Comparison of ENCODE assay signal across 14 cellular contexts in genomic region chr13:110006304-110006703, GRCh38.
DNase-seq lines count a peak whose midpoint lies in the region; ATAC-seq and TF ChIP-seq lines count a peak whose summit lies in the region.
"Had no signal": no experiment of that assay in that cellular context is flagged by ENCODE, and none has a peak within 500 bp of the region (broad histone marks: within the 10 kb centered on the region; RNA-seq: fewer than 3 reads in every experiment).

No MANE protein-coding gene starts in this region.

- POLR2A ChIA-PET in PC-9 (lab: Charles Lee; ENCODE audit: unreplicated experiment): no interaction called here
- POLR2A ChIA-PET in activated CD4-positive, alpha-beta T cell treated with anti-CD3 and anti-CD28 coated beads for 36 hours (lab: Charles Lee): no interaction called here

- peak; percentile 58 for DNase-seq in HFFc6
- DNase-seq in PC-9: peak; percentile 72 to 95
- peak; percentile 81 for DNase-seq in fibroblast of mammary gland (ENCODE audit: low read depth)
- no peak for DNase-seq in NCI-H2081 treated with DMSO at 0.1 percent for 48 hours (lab: John Stamatoyannopoulos, UW)
- DNase-seq in omental fat pad (ENCODE audit: low spot score): no peak
- no peak for DNase-seq in activated CD4-positive, alpha-beta T cell treated with anti-CD3 and anti-CD28 coated beads for 36 hours
- no peak for DNase-seq in NCI-H1436 treated with DMSO at 0.1 percent for 48 hours (lab: John Stamatoyannopoulos, UW)
- DNase-seq: activated CD4-positive, alpha-beta T cell treated with anti-CD3 and anti-CD28 coated beads, Interleukin-2, amount 10 ng/mL, durations not matched to agents 24 days and 14 days; central memory CD4-positive, alpha-beta T cell; naive thymus-derived CD8-positive, alpha-beta T cell; NCI-H524; upper lobe of left lung had no signal

- intact Hi-C loops in PC-9 (cut with micrococcal nuclease; ENCODE audit: unreplicated experiment): loop anchor here (10.0 kb wide), 1 partner anchor 1042 kb away; no protein-coding TSS in a partner anchor
- intact Hi-C loops in activated CD4-positive, alpha-beta T cell treated with anti-CD3 and anti-CD28 coated beads for 36 hours (cut with DNase I, micrococcal nuclease): no loop called here

- H3K27ac ChIP-seq in 22Rv1 (peak overlapping the region; percentile 84), PC-9 (peak overlapping the region; percentile 71)
- H3K27ac ChIP-seq: skin epidermis, upper lobe of left lung had no signal

- CTCF ChIA-PET in PC-9 (lab: Charles Lee): interaction anchor here (1.0 kb wide), 1 partner anchor 339 kb away, joined by 3 read pairs; no protein-coding TSS in a partner anchor
- CTCF ChIA-PET in activated CD4-positive, alpha-beta T cell treated with anti-CD3 and anti-CD28 coated beads for 36 hours (lab: Charles Lee): no interaction called here

- peaks cover 82% of the 10 kb centered on the region for H3K4me1 Mint-ChIP-seq in HFFc6 (ENCODE audit: low read depth)
- H3K4me1 Mint-ChIP-seq in activated CD4-positive, alpha-beta T cell treated with anti-CD3 and anti-CD28 coated beads for 36 hours: no peaks in the 10 kb centered on the region
- H3K4me1 Mint-ChIP-seq: activated CD4-positive, alpha-beta T cell treated with anti-CD3 and anti-CD28 coated beads, Interleukin-2, amount 10 ng/mL, durations not matched to agents 24 days and 14 days; naive thymus-derived CD8-positive, alpha-beta T cell had no signal

- H3K4me3 Mint-ChIP-seq in HFFc6: peak overlapping the region; percentile 30
- no peak overlapping the region for H3K4me3 Mint-ChIP-seq in activated CD4-positive, alpha-beta T cell treated with anti-CD3 and anti-CD28 coated beads for 36 hours
- H3K4me3 Mint-ChIP-seq: activated CD4-positive, alpha-beta T cell treated with anti-CD3 and anti-CD28 coated beads, Interleukin-2, amount 10 ng/mL, durations not matched to agents 24 days and 14 days; naive thymus-derived CD8-positive, alpha-beta T cell had no signal

- H3K9me3 ChIP-seq in PC-9 (ENCODE audit: insufficient read depth, low read depth): no peaks in the 10 kb centered on the region; the same call in 1 of the 2 replicates
- H3K9me3 ChIP-seq: upper lobe of left lung had no signal

- H3K27me3 Mint-ChIP-seq in HFFc6 (ENCODE audit: insufficient read depth): no peaks in the 10 kb centered on the region; the same call in 1 of the 2 replicates
- peaks cover 3% of the 10 kb centered on the region for H3K27me3 Mint-ChIP-seq in activated CD4-positive, alpha-beta T cell treated with anti-CD3 and anti-CD28 coated beads for 36 hours
- H3K27me3 Mint-ChIP-seq: activated CD4-positive, alpha-beta T cell treated with anti-CD3 and anti-CD28 coated beads, Interleukin-2, amount 10 ng/mL, durations not matched to agents 24 days and 14 days had no signal

- H3K27me3 ChIP-seq in PC-9 (ENCODE audit: insufficient read depth, low read depth): no peaks in the 10 kb centered on the region
- H3K27me3 ChIP-seq: upper lobe of left lung had no signal

- no peaks in the 10 kb centered on the region for H3K79me2 ChIP-seq in PC-9 (ENCODE audit: low read depth)

- no peaks in the 10 kb centered on the region for H3K9me2 ChIP-seq in PC-9 (ENCODE audit: insufficient read depth)

- peaks cover 39% of the 10 kb centered on the region for H3K4me1 ChIP-seq in PC-9 (replicated peaks; ENCODE audit: insufficient read depth)
- H3K4me1 ChIP-seq: upper lobe of left lung had no signal

- H3K27ac Mint-ChIP-seq in HFFc6: peak overlapping the region; percentile 54
- no peak overlapping the region for H3K27ac Mint-ChIP-seq in activated CD4-positive, alpha-beta T cell treated with anti-CD3 and anti-CD28 coated beads for 36 hours
- H3K27ac Mint-ChIP-seq: activated CD4-positive, alpha-beta T cell treated with anti-CD3 and anti-CD28 coated beads, Interleukin-2, amount 10 ng/mL, durations not matched to agents 24 days and 14 days; naive thymus-derived CD8-positive, alpha-beta T cell had no signal

- no peaks in the 10 kb centered on the region for H4K20me1 ChIP-seq in PC-9 (ENCODE audit: insufficient read depth)

- peaks cover 4% of the 10 kb centered on the region; the same call in 1 of the 2 replicates for H3K36me3 Mint-ChIP-seq in HFFc6 (ENCODE audit: low read depth)
- H3K36me3 Mint-ChIP-seq in activated CD4-positive, alpha-beta T cell treated with anti-CD3 and anti-CD28 coated beads for 36 hours (ENCODE audit: low read depth): no peaks in the 10 kb centered on the region
- H3K36me3 Mint-ChIP-seq: naive thymus-derived CD8-positive, alpha-beta T cell had no signal

- ATAC-seq in omental fat pad (ENCODE audit: low FRiP score): no peak
- ATAC-seq in activated CD4-positive, alpha-beta T cell treated with anti-CD3 and anti-CD28 coated beads for 36 hours: no peak
- ATAC-seq: naive thymus-derived CD8-positive, alpha-beta T cell had no signal

- H3K4me3 ChIP-seq in PC-9 (no peak overlapping the region), fibroblast of mammary gland (ENCODE audit: control insufficient read depth, low read depth, low read length) (no peak overlapping the region)
- H3K4me3 ChIP-seq: skin epidermis, upper lobe of left lung had no signal

- no peaks in the 10 kb centered on the region for H3K36me3 ChIP-seq in PC-9 (ENCODE audit: low read depth)
- H3K36me3 ChIP-seq: upper lobe of left lung had no signal

- no TSS peak for BruUV-seq in PC-9 (replicated peaks; lab: Mats Ljungman, UMichigan)

- peaks cover 21% of the 10 kb centered on the region for H3F3A ChIP-seq in PC-9 (ENCODE audit: insufficient read depth, low read depth)

- no peak overlapping the region; the same call in 1 of the 2 replicates for H2AFZ ChIP-seq in PC-9

- H3K4me2 ChIP-seq in PC-9: peak overlapping the region; percentile 62

- no peaks in the 10 kb centered on the region for H3K9me3 Mint-ChIP-seq in HFFc6
- no peaks in the 10 kb centered on the region for H3K9me3 Mint-ChIP-seq in activated CD4-positive, alpha-beta T cell treated with anti-CD3 and anti-CD28 coated beads for 36 hours (ENCODE audit: low read depth)
- H3K9me3 Mint-ChIP-seq: activated CD4-positive, alpha-beta T cell treated with anti-CD3 and anti-CD28 coated beads, Interleukin-2, amount 10 ng/mL, durations not matched to agents 24 days and 14 days had no signal

- TF ChIP-seq CTCF in 22Rv1 (IDR thresholded peaks at IDR 0.05) (no peak), HFFc6 (IDR thresholded peaks at IDR 0.05) (no peak), PC-9 (conservative IDR thresholded peaks at IDR 0.05) (no peak), fibroblast of mammary gland (conservative IDR thresholded peaks at IDR 0.05; ENCODE audit: control insufficient read depth, insufficient read depth, low read depth, low read length) (no peak), omental fat pad (IDR thresholded peaks at IDR 0.05) (no peak)

Comparison
In these comparisons a context has a peak if more than half of its experiments do, and no peak if none do; other contexts are left out.
1. DNase-seq: peak in HFFc6 (single experiment), PC-9 (2 of 2) and fibroblast of mammary gland (single experiment); none in NCI-H2081 treated with DMSO at 0.1 percent for 48 hours (single experiment), omental fat pad (single experiment), activated CD4-positive, alpha-beta T cell treated with anti-CD3 and anti-CD28 coated beads for 36 hours (single experiment) and NCI-H1436 treated with DMSO at 0.1 percent for 48 hours (single experiment).